ENCODE assay signal across 8 cellular contexts in the genomic region with DNA sequence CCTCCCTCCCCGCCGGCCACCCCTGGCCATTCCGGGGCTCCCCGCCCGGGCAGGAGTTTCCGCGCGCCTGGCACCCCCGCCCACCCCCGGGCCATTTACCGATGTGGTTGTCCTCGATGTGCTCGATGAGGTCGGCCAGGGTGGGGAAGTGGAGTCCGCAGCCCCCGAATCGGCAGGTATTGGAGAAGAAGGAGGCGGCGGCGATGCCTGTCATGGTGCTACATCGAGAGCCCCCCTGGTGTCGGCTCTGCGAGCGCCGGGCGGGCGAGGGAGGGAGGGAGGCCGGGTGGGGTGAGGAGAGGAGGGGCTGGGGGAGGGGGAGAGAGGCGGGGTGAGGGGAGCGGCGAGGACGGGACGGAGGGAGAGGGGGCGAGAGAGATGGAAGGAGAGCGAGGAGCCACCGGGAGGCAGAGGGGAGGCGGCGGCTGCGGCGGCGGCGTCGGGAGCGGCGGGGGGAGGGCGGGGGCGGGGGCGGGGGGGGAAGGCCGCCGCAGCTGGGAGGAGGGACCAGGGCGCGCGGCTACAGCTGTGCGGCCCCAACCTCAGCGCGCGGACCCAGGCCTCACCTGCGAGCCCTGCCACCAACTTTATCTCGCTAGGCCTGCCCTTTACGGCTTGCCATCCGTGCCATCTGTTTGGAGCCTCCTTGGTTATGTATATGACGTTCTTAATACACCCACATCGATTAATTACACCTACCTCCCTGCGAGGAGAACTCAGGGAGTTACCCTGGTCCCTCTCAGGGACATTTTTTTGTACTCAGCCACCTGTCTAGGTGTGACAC. TPM values are rescaled to one million over a fixed set of nuclear protein-coding genes. Genes with fewer than 3 reads are reported as not detected.
DNase-seq lines count a peak whose midpoint lies in the region; ATAC-seq, FAIRE-seq and TF ChIP-seq lines count a peak whose summit lies in the region.

A gene (minus strand): TSS at position 432 of the 784 bp plus-strand sequence.

- H3K4me3 ChIP-seq in SJCRH30 (peak within 1 kb of the TSS; percentile 77), neuronal stem cell (ENCODE audit: low read length in 2 of 2) (peak within 1 kb of the TSS; percentile 51 to 92), thymus (ENCODE audit: low read length) (peak within 1 kb of the TSS; percentile 86)

- no peak for TF ChIP-seq CTCF in CD14-positive monocyte (IDR thresholded peaks at IDR 0.05)

- peak within 1 kb of the TSS; percentile 75 for H3K9ac ChIP-seq in neuronal stem cell (ENCODE audit: low read depth, low read length, poor library complexity)

- H2AFZ ChIP-seq in neuronal stem cell (ENCODE audit: low read length): peak within 1 kb of the TSS; percentile 93

- H4K8ac ChIP-seq in neuronal stem cell (ENCODE audit: low read depth, low read length): no peak within 1 kb of the TSS

- H2BK12ac ChIP-seq in neuronal stem cell (ENCODE audit: low read length): no peak within 1 kb of the TSS

- H2AK5ac ChIP-seq in neuronal stem cell (ENCODE audit: low read depth, low read length): no peak within 1 kb of the TSS

- no peak within 1 kb of the TSS for H3K14ac ChIP-seq in neuronal stem cell (ENCODE audit: low read length)

- no peak within 1 kb of the TSS for H2BK120ac ChIP-seq in neuronal stem cell (ENCODE audit: low read depth, low read length)

- peaks cover 59% of the 10 kb centered on the region for H3K4me1 Mint-ChIP-seq in CD14-positive monocyte

- H3K27me3 ChIP-seq in SJCRH30 (no peaks in the 10 kb centered on the region), neuronal stem cell (ENCODE audit: control insufficient read depth in 3 of 3, insufficient read depth in 3 of 3, low read depth in 1 of 3, low read length in 3 of 3) (peaks cover 4 to 74% (median 16%) of the 10 kb centered on the region in 3 experiments), thymus (ENCODE audit: control insufficient read depth, insufficient read depth) (peaks cover 2% of the 10 kb centered on the region)

- intact Hi-C loops in CD14-positive monocyte (cut with micrococcal nuclease): loop anchor here (5.0 to 10.0 kb wide), 3 partner anchors 54 to 94 kb away; no protein-coding TSS in a partner anchor

- peaks cover 0 to 3% of the 10 kb centered on the region in 2 donors for H3K36me3 Mint-ChIP-seq in CD14-positive monocyte

- H3K27ac Mint-ChIP-seq in CD14-positive monocyte: peak within 1 kb of the TSS in 6 of 7 donors; percentile 74 to 90 (median 88)

- peak; percentile 9 for FAIRE-seq in HTR-8/SVneo (lab: Jason Lieb, UNC)

- H3K27ac ChIP-seq in SJCRH30 (no peak within 1 kb of the TSS), neuronal stem cell (replicated peaks; ENCODE audit: low read length) (no peak within 1 kb of the TSS), thymus (ENCODE audit: low read depth) (peak within 1 kb of the TSS; percentile 82)

- no CpG with 5 or more reads among the region's 64 CpGs for WGBS in neuronal stem cell (ENCODE audit: extremely low coverage in 2 of 2, insufficient read length in 2 of 2, insufficient replicate concordance in 1 of 2), 2 donors
- WGBS in thymus: 1% methylated on average over 59 of the region's 64 CpGs

- H3K9me3 ChIP-seq in SJCRH30 (replicated peaks) (no peaks in the 10 kb centered on the region), neuronal stem cell (replicated peaks in 1 of 2; ENCODE audit: control insufficient read depth in 2 of 2, insufficient read depth in 1 of 2, low read depth in 1 of 2, low read length in 2 of 2) (no peaks in the 10 kb centered on the region), thymus (ENCODE audit: control insufficient read depth) (no peaks in the 10 kb centered on the region)

- DNase-seq in CD14-positive monocyte (ENCODE audit: low spot score) (peak; percentile 54), HTR-8/SVneo (ENCODE audit: insufficient read length, low spot score) (peak; percentile 60), SJCRH30 (peak; percentile 80), glomerular visceral epithelial cell (ENCODE audit: extremely low spot score) (peak; percentile 65), neuronal stem cell (ENCODE audit: low spot score) (peak; percentile 57)
- DNase-seq in activated naive CD4-positive, alpha-beta T cell treated with anti-CD3 and anti-CD28 coated beads, Interleukin-2, amount 50 U/mL, for 16 hours: peak; percentile 62

- H3K4me2 ChIP-seq in neuronal stem cell (ENCODE audit: insufficient read depth, low read length, poor library complexity, severe bottlenecking): peak within 1 kb of the TSS; percentile 65

- H3K36me3 ChIP-seq in SJCRH30 (no peaks in the 10 kb centered on the region), neuronal stem cell (replicated peaks in 1 of 2; ENCODE audit: control insufficient read depth in 2 of 2, insufficient read depth in 2 of 2, low read length in 2 of 2) (no peaks in the 10 kb centered on the region), thymus (ENCODE audit: control insufficient read depth, insufficient read depth) (peaks cover under 1% of the 10 kb centered on the region)

- H3K4ac ChIP-seq in neuronal stem cell (ENCODE audit: low read length): no peak within 1 kb of the TSS

- peak within 1 kb of the TSS; percentile 83 for H3K18ac ChIP-seq in neuronal stem cell (ENCODE audit: low read length)

- no peaks in the 10 kb centered on the region for H3K79me1 ChIP-seq in neuronal stem cell (ENCODE audit: low read depth, low read length)

- no peak within 1 kb of the TSS for H3K23ac ChIP-seq in neuronal stem cell (ENCODE audit: low read depth, low read length, poor library complexity)

- H3K9me3 Mint-ChIP-seq in CD14-positive monocyte: no peaks in the 10 kb centered on the region

- H3K27me3 Mint-ChIP-seq in CD14-positive monocyte (ENCODE audit: low read depth in 3 of 3): peaks cover 0 to 5% (median 2%) of the 10 kb centered on the region in 3 donors

- H4K91ac ChIP-seq in neuronal stem cell (ENCODE audit: low read depth, low read length, poor library complexity): no peak within 1 kb of the TSS

- H2BK5ac ChIP-seq in neuronal stem cell (ENCODE audit: low read length): no peak within 1 kb of the TSS

- H3K4me1 ChIP-seq in SJCRH30: peaks cover 17% of the 10 kb centered on the region
- H3K4me1 ChIP-seq in neuronal stem cell (ENCODE audit: control insufficient read depth in 2 of 2, insufficient read depth in 1 of 2, low read depth in 1 of 2, low read length in 2 of 2): peaks cover 0 to 2% of the 10 kb centered on the region in 2 donors
- peaks cover 2% of the 10 kb centered on the region for H3K4me1 ChIP-seq in thymus (ENCODE audit: control insufficient read depth, insufficient read depth, low read length)

- no peak within 1 kb of the TSS for H2BK15ac ChIP-seq in neuronal stem cell (ENCODE audit: low read length)

- ATAC-seq in GM19395 (IDR thresholded peaks at IDR 0.05; ENCODE audit: unreplicated experiment): no peak

- peak within 1 kb of the TSS; percentile 83 to 87 for H3K4me3 Mint-ChIP-seq in CD14-positive monocyte

RNA-seq across cellular contexts. Expression of the gene that starts here (rescaled TPM):
- 10 to 100 TPM; 12.1 to 17.2 TPM for polyA plus RNA-seq in CD14-positive monocyte
- total RNA-seq in SJCRH30 (2014; rRNA removed; shearing (Covaris generic)): 10.3 and 10.5 TPM in 2 replicates
- 2.6 TPM for polyA plus RNA-seq in neuronal stem cell (2013, experiment 1 of 2)
- 2.6 TPM for polyA plus RNA-seq in neuronal stem cell (2013, experiment 2 of 2)
- 14.5 TPM for polyA plus RNA-seq in thymus
